Comparison of ENCODE assay signal across 16 cellular contexts in genomic region chr18:39198376-39198775, GRCh38.
DNase-seq lines count a peak whose midpoint lies in the region; ATAC-seq, FAIRE-seq and TF ChIP-seq lines count a peak whose summit lies in the region.
"Had no signal": no experiment of that assay in that cellular context is flagged by ENCODE, and none has a peak within 500 bp of the region (broad histone marks: within the 10 kb centered on the region; RNA-seq: fewer than 3 reads in every experiment).

No MANE protein-coding gene starts in this region.

- H3K9me3 Mint-ChIP-seq in osteocyte (ENCODE audit: unreplicated experiment), result peaks cover 15% of the 10 kb centered on the region

- no peak for TF ChIP-seq CTCF in osteocyte (IDR thresholded peaks at IDR 0.05)

- no peaks in the 10 kb centered on the region for H3K36me3 Mint-ChIP-seq in osteocyte (ENCODE audit: unreplicated experiment)

- FAIRE-seq in H54 (lab: Jason Lieb, UNC), result peak; percentile 77
- FAIRE-seq: G401.6 had no signal

- H3K4me3 Mint-ChIP-seq in osteocyte (ENCODE audit: unreplicated experiment), result no peak overlapping the region
- H3K4me3 Mint-ChIP-seq: activated naive CD8-positive, alpha-beta T cell treated with anti-CD3 and anti-CD28 coated beads, Interleukin-2, amount 50 U/mL, for 24 hours; activated T-cell treated with anti-CD3 and anti-CD28 coated beads, Interleukin-2, amount 50 U/mL, for 24 hours; stimulated activated naive CD8-positive, alpha-beta T cell treated with anti-CD3 and anti-CD28 coated beads, Interleukin-15, amount 100 ng/mL, for 72 hours had no signal

- DNase-seq in H54 (ENCODE audit: insufficient read length, low spot score), result no peak
- peak; percentile 90 for DNase-seq in NCI-H69 (lab: John Stamatoyannopoulos, UW)
- peak; percentile 69 for DNase-seq in cerebellar cortex (ENCODE audit: low spot score)
- peak; percentile 76 for DNase-seq in renal cortical epithelial cell (ENCODE audit: low read depth)
- no peak for DNase-seq in osteocyte (ENCODE audit: extremely low spot score, unreplicated experiment)
- DNase-seq in NCI-H1417 treated with DMSO at 0.1 percent for 48 hours (lab: John Stamatoyannopoulos, UW), result no peak
- DNase-seq: activated CD4-positive, alpha-beta T cell treated with anti-CD3 and anti-CD28 coated beads for 48 hours; activated naive CD8-positive, alpha-beta T cell treated with anti-CD3 and anti-CD28 coated beads, Interleukin-2, amount 50 U/mL, for 24 hours; activated T-cell treated with anti-CD3 and anti-CD28 coated beads, Interleukin-2, amount 50 U/mL, for 24 hours; KG1; NCI-H1694 treated with DMSO at 0.1 percent for 48 hours; NCI-H526; Right ventricle myocardium superior; stimulated activated naive CD8-positive, alpha-beta T cell treated with anti-CD3 and anti-CD28 coated beads, Interleukin-15, amount 100 ng/mL, for 72 hours had no signal

- TF ChIP-seq POLR2A in H54 (IDR thresholded peaks at IDR 0.05; ENCODE audit: low read depth, low read length), result no peak

- no peak overlapping the region for H3K27ac Mint-ChIP-seq in osteocyte (ENCODE audit: unreplicated experiment)
- H3K27ac Mint-ChIP-seq: activated naive CD8-positive, alpha-beta T cell treated with anti-CD3 and anti-CD28 coated beads, Interleukin-2, amount 50 U/mL, for 24 hours; activated T-cell treated with anti-CD3 and anti-CD28 coated beads, Interleukin-2, amount 50 U/mL, for 24 hours; stimulated activated naive CD8-positive, alpha-beta T cell treated with anti-CD3 and anti-CD28 coated beads, Interleukin-15, amount 100 ng/mL, for 72 hours had no signal

- no peaks in the 10 kb centered on the region for H3K27me3 Mint-ChIP-seq in osteocyte (ENCODE audit: unreplicated experiment)
- H3K27me3 Mint-ChIP-seq: activated naive CD8-positive, alpha-beta T cell treated with anti-CD3 and anti-CD28 coated beads, Interleukin-2, amount 50 U/mL, for 24 hours; activated T-cell treated with anti-CD3 and anti-CD28 coated beads, Interleukin-2, amount 50 U/mL, for 24 hours; stimulated activated naive CD8-positive, alpha-beta T cell treated with anti-CD3 and anti-CD28 coated beads, Interleukin-15, amount 100 ng/mL, for 72 hours had no signal

- no peaks in the 10 kb centered on the region for H3K4me1 Mint-ChIP-seq in osteocyte (ENCODE audit: unreplicated experiment)
- H3K4me1 Mint-ChIP-seq: activated naive CD8-positive, alpha-beta T cell treated with anti-CD3 and anti-CD28 coated beads, Interleukin-2, amount 50 U/mL, for 24 hours; stimulated activated naive CD8-positive, alpha-beta T cell treated with anti-CD3 and anti-CD28 coated beads, Interleukin-15, amount 100 ng/mL, for 72 hours had no signal

- no peak for ATAC-seq in HG03469 (IDR thresholded peaks at IDR 0.05; ENCODE audit: unreplicated experiment)
- ATAC-seq: activated naive CD8-positive, alpha-beta T cell treated with anti-CD3 and anti-CD28 coated beads, Interleukin-2, amount 50 U/mL, for 24 hours; stimulated activated naive CD8-positive, alpha-beta T cell treated with anti-CD3 and anti-CD28 coated beads, Interleukin-15, amount 100 ng/mL, for 72 hours had no signal

Comparison
In these comparisons a context has a peak if more than half of its experiments do, and no peak if none do; other contexts are left out.
1. DNase-seq: peak in NCI-H69 (single experiment), cerebellar cortex (single experiment) and renal cortical epithelial cell (single experiment); none in H54 (single experiment), osteocyte (single experiment) and NCI-H1417 treated with DMSO at 0.1 percent for 48 hours (single experiment).